In the genomic region with DNA sequence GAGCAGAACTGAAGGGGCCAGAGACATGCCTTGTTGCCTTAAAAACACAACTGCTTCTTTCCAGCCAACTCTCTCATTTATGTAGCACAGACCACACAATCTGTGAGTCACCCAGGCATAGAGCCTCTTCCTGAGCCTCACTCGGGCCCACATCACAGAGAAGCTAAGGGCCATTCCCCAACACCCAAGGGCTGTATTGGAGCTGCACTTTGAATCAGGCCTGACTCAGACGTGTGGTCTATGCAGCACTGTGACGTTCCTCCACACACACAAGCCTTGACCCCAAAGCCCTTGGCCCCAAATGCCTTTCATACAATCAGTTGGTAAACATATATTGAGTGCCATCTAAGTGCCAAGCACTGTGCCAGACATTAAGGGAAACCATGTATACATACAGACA, we compare ENCODE assay signal across 11 cellular contexts.
DNase-seq lines count a peak whose midpoint lies in the region; ATAC-seq and TF ChIP-seq lines count a peak whose summit lies in the region.
"Had no signal": no experiment of that assay in that cellular context is flagged by ENCODE, and none has a peak within 500 bp of the region (broad histone marks: within the 10 kb centered on the region; RNA-seq: fewer than 3 reads in every experiment).

No MANE protein-coding gene starts in this region.

- H3K4me1 Mint-ChIP-seq in activated CD4-positive, alpha-beta memory T cell treated with anti-CD3 and anti-CD28 coated beads for 36 hours (ENCODE audit: low read depth): peaks cover 2% of the 10 kb centered on the region
- H3K4me1 Mint-ChIP-seq in activated CD4-positive, alpha-beta memory T cell treated with anti-CD3 and anti-CD28 coated beads, Interleukin-2, amount 10 ng/mL, durations not matched to agents 7 days and 5 days: no peaks in the 10 kb centered on the region
- H3K4me1 Mint-ChIP-seq in activated T-helper 1 cell treated with anti-CD3 and anti-CD28 coated beads, Interleukin-12 subunit alpha, Interleukin-12 subunit beta, Interleukin-2, Interleukin-4 antibody, amounts not matched to agents 30 ng/mL and 10 ng/mL and 1 ng/mL, durations not matched to agents 14 hours and 24 hours and 36 hours (ENCODE audit: low read depth): peaks cover 7% of the 10 kb centered on the region
- peaks cover 16% of the 10 kb centered on the region for H3K4me1 Mint-ChIP-seq in chondrocyte (ENCODE audit: low read depth)
- H3K4me1 Mint-ChIP-seq: activated naive CD4-positive, alpha-beta T cell treated with anti-CD3 and anti-CD28 coated beads, Interleukin-2, amount 50 U/mL, for 24 hours had no signal

- H3K36me3 Mint-ChIP-seq in activated CD4-positive, alpha-beta memory T cell treated with anti-CD3 and anti-CD28 coated beads for 36 hours: no peaks in the 10 kb centered on the region
- H3K36me3 Mint-ChIP-seq in activated CD4-positive, alpha-beta memory T cell treated with anti-CD3 and anti-CD28 coated beads, Interleukin-2, amount 10 ng/mL, durations not matched to agents 7 days and 5 days (ENCODE audit: low read depth): no peaks in the 10 kb centered on the region
- no peaks in the 10 kb centered on the region for H3K36me3 Mint-ChIP-seq in activated T-helper 1 cell treated with anti-CD3 and anti-CD28 coated beads, Interleukin-12 subunit alpha, Interleukin-12 subunit beta, Interleukin-2, Interleukin-4 antibody, amounts not matched to agents 30 ng/mL and 10 ng/mL and 1 ng/mL, durations not matched to agents 14 hours and 24 hours and 36 hours (ENCODE audit: low read depth)
- H3K36me3 Mint-ChIP-seq in chondrocyte (ENCODE audit: low read depth): no peaks in the 10 kb centered on the region
- H3K36me3 Mint-ChIP-seq: activated naive CD4-positive, alpha-beta T cell treated with anti-CD3 and anti-CD28 coated beads, Interleukin-2, amount 50 U/mL, for 24 hours; natural killer cell treated with Interleukin-12 subunit alpha and Interleukin-12 subunit beta and Interleukin-15 and Interleukin-18, amount 100 ng/mL, for 72 hours had no signal

- TF ChIP-seq CTCF in chondrocyte (IDR thresholded peaks at IDR 0.05): no peak

- H3K27me3 Mint-ChIP-seq in activated CD4-positive, alpha-beta memory T cell treated with anti-CD3 and anti-CD28 coated beads for 36 hours: peaks cover under 1% of the 10 kb centered on the region
- H3K27me3 Mint-ChIP-seq in activated CD4-positive, alpha-beta memory T cell treated with anti-CD3 and anti-CD28 coated beads, Interleukin-2, amount 10 ng/mL, durations not matched to agents 7 days and 5 days: peaks cover 1% of the 10 kb centered on the region
- H3K27me3 Mint-ChIP-seq in activated T-helper 1 cell treated with anti-CD3 and anti-CD28 coated beads, Interleukin-12 subunit alpha, Interleukin-12 subunit beta, Interleukin-2, Interleukin-4 antibody, amounts not matched to agents 30 ng/mL and 10 ng/mL and 1 ng/mL, durations not matched to agents 14 hours and 24 hours and 36 hours (ENCODE audit: insufficient read depth): no peaks in the 10 kb centered on the region
- no peaks in the 10 kb centered on the region for H3K27me3 Mint-ChIP-seq in chondrocyte (ENCODE audit: low read depth)
- H3K27me3 Mint-ChIP-seq: activated naive CD4-positive, alpha-beta T cell treated with anti-CD3 and anti-CD28 coated beads, Interleukin-2, amount 50 U/mL, for 24 hours had no signal

- ATAC-seq in HG02759 (IDR thresholded peaks at IDR 0.05; ENCODE audit: unreplicated experiment): peak; percentile 95

- CTCF ChIA-PET in activated CD4-positive, alpha-beta memory T cell treated with anti-CD3 and anti-CD28 coated beads for 36 hours (lab: Charles Lee): no interaction called here
- CTCF ChIA-PET in activated CD4-positive, alpha-beta memory T cell treated with anti-CD3 and anti-CD28 coated beads, Interleukin-2, amount 10 ng/mL, durations not matched to agents 7 days and 5 days (lab: Charles Lee): no interaction called here

- H3K27ac Mint-ChIP-seq in activated CD4-positive, alpha-beta memory T cell treated with anti-CD3 and anti-CD28 coated beads for 36 hours: no peak overlapping the region
- no peak overlapping the region for H3K27ac Mint-ChIP-seq in activated CD4-positive, alpha-beta memory T cell treated with anti-CD3 and anti-CD28 coated beads, Interleukin-2, amount 10 ng/mL, durations not matched to agents 7 days and 5 days
- peak overlapping the region; percentile 7 for H3K27ac Mint-ChIP-seq in activated T-helper 1 cell treated with anti-CD3 and anti-CD28 coated beads, Interleukin-12 subunit alpha, Interleukin-12 subunit beta, Interleukin-2, Interleukin-4 antibody, amounts not matched to agents 30 ng/mL and 10 ng/mL and 1 ng/mL, durations not matched to agents 14 hours and 24 hours and 36 hours
- H3K27ac Mint-ChIP-seq in chondrocyte (ENCODE audit: unreplicated experiment): no peak overlapping the region
- H3K27ac Mint-ChIP-seq: activated naive CD4-positive, alpha-beta T cell treated with anti-CD3 and anti-CD28 coated beads, Interleukin-2, amount 50 U/mL, for 24 hours; natural killer cell treated with Interleukin-12 subunit alpha and Interleukin-12 subunit beta and Interleukin-15 and Interleukin-18, amount 100 ng/mL, for 72 hours had no signal

- POLR2A ChIA-PET in activated CD4-positive, alpha-beta memory T cell treated with anti-CD3 and anti-CD28 coated beads for 36 hours (lab: Charles Lee): no interaction called here
- POLR2A ChIA-PET in activated CD4-positive, alpha-beta memory T cell treated with anti-CD3 and anti-CD28 coated beads, Interleukin-2, amount 10 ng/mL, durations not matched to agents 7 days and 5 days (lab: Charles Lee): no interaction called here

- peaks cover 1% of the 10 kb centered on the region for H3K9me3 Mint-ChIP-seq in activated CD4-positive, alpha-beta memory T cell treated with anti-CD3 and anti-CD28 coated beads for 36 hours
- H3K9me3 Mint-ChIP-seq in activated CD4-positive, alpha-beta memory T cell treated with anti-CD3 and anti-CD28 coated beads, Interleukin-2, amount 10 ng/mL, durations not matched to agents 7 days and 5 days: no peaks in the 10 kb centered on the region
- H3K9me3 Mint-ChIP-seq in activated T-helper 1 cell treated with anti-CD3 and anti-CD28 coated beads, Interleukin-12 subunit alpha, Interleukin-12 subunit beta, Interleukin-2, Interleukin-4 antibody, amounts not matched to agents 30 ng/mL and 10 ng/mL and 1 ng/mL, durations not matched to agents 14 hours and 24 hours and 36 hours: peaks cover 2% of the 10 kb centered on the region
- peaks cover 2% of the 10 kb centered on the region for H3K9me3 Mint-ChIP-seq in chondrocyte (ENCODE audit: low read depth)

- intact Hi-C loops in activated CD4-positive, alpha-beta memory T cell treated with anti-CD3 and anti-CD28 coated beads for 36 hours (cut with micrococcal nuclease): no loop called here
- intact Hi-C loops in activated T-helper 1 cell treated with anti-CD3 and anti-CD28 coated beads, Interleukin-12 subunit alpha, Interleukin-12 subunit beta, Interleukin-2, Interleukin-4 antibody, amounts not matched to agents 30 ng/mL and 10 ng/mL and 1 ng/mL, durations not matched to agents 14 hours and 24 hours and 36 hours (cut with micrococcal nuclease): no loop called here

- DNase-seq in activated CD4-positive, alpha-beta memory T cell treated with anti-CD3 and anti-CD28 coated beads for 36 hours: peak; percentile 62
- no peak for DNase-seq in activated CD4-positive, alpha-beta memory T cell treated with anti-CD3 and anti-CD28 coated beads, Interleukin-2, amount 10 ng/mL, durations not matched to agents 7 days and 5 days
- peak; percentile 1 for DNase-seq in activated T-helper 1 cell treated with anti-CD3 and anti-CD28 coated beads, Interleukin-12 subunit alpha, Interleukin-12 subunit beta, Interleukin-2, Interleukin-4 antibody, amounts not matched to agents 30 ng/mL and 10 ng/mL and 1 ng/mL, durations not matched to agents 14 hours and 24 hours and 36 hours (ENCODE audit: low spot score)
- peak; percentile 3 to 9 for DNase-seq in stimulated activated CD8-positive, alpha-beta memory T cell treated with anti-CD3 and anti-CD28 coated beads, Interleukin-15, amount 100 ng/mL, for 48 hours (ENCODE audit: low read depth in 2 of 2)
- DNase-seq in chondrocyte (ENCODE audit: low spot score): no peak
- DNase-seq in NCI-H1694 treated with DMSO at 0.1 percent for 48 hours (lab: John Stamatoyannopoulos, UW): no peak
- no peak for DNase-seq in NCI-H2196 (lab: John Stamatoyannopoulos, UW; ENCODE audit: unreplicated experiment)
- DNase-seq: NCI-H1048 had no signal

- H3K4me3 Mint-ChIP-seq in activated CD4-positive, alpha-beta memory T cell treated with anti-CD3 and anti-CD28 coated beads for 36 hours: no peak overlapping the region
- H3K4me3 Mint-ChIP-seq in activated CD4-positive, alpha-beta memory T cell treated with anti-CD3 and anti-CD28 coated beads, Interleukin-2, amount 10 ng/mL, durations not matched to agents 7 days and 5 days: no peak overlapping the region
- no peak overlapping the region for H3K4me3 Mint-ChIP-seq in activated T-helper 1 cell treated with anti-CD3 and anti-CD28 coated beads, Interleukin-12 subunit alpha, Interleukin-12 subunit beta, Interleukin-2, Interleukin-4 antibody, amounts not matched to agents 30 ng/mL and 10 ng/mL and 1 ng/mL, durations not matched to agents 14 hours and 24 hours and 36 hours
- H3K4me3 Mint-ChIP-seq in chondrocyte (ENCODE audit: unreplicated experiment): no peak overlapping the region
- H3K4me3 Mint-ChIP-seq: activated naive CD4-positive, alpha-beta T cell treated with anti-CD3 and anti-CD28 coated beads, Interleukin-2, amount 50 U/mL, for 24 hours; natural killer cell treated with Interleukin-12 subunit alpha and Interleukin-12 subunit beta and Interleukin-15 and Interleukin-18, amount 100 ng/mL, for 72 hours had no signal

Comparison
In these comparisons a context has a peak if more than half of its experiments do, and no peak if none do; other contexts are left out.
1. DNase-seq: peak in activated CD4-positive, alpha-beta memory T cell treated with anti-CD3 and anti-CD28 coated beads for 36 hours (single experiment), activated T-helper 1 cell treated with anti-CD3 and anti-CD28 coated beads, Interleukin-12 subunit alpha, Interleukin-12 subunit beta, Interleukin-2, Interleukin-4 antibody, amounts not matched to agents 30 ng/mL and 10 ng/mL and 1 ng/mL, durations not matched to agents 14 hours and 24 hours and 36 hours (single experiment) and stimulated activated CD8-positive, alpha-beta memory T cell treated with anti-CD3 and anti-CD28 coated beads, Interleukin-15, amount 100 ng/mL, for 48 hours (2 of 2); none in activated CD4-positive, alpha-beta memory T cell treated with anti-CD3 and anti-CD28 coated beads, Interleukin-2, amount 10 ng/mL, durations not matched to agents 7 days and 5 days (single experiment), chondrocyte (single experiment), NCI-H1694 treated with DMSO at 0.1 percent for 48 hours (single experiment) and NCI-H2196 (single experiment).